ENCODE assay signal across 23 cellular contexts in genomic region chr11:104286129-104286528, GRCh38.
"Had no signal": no experiment of that assay in that cellular context is flagged by ENCODE, and none has a peak within 500 bp of the region (broad histone marks: within the 10 kb centered on the region; RNA-seq: fewer than 3 reads in every experiment).

No MANE protein-coding gene starts in this region.

- DNase-seq: activated CD4-positive, alpha-beta T cell treated with anti-CD3 and anti-CD28 coated beads for 48 hours; activated CD4-positive, alpha-beta T cell treated with anti-CD3 and anti-CD28 coated beads, Interleukin-2, amount 50 U/mL, for 4 hours; activated CD4-positive, CD25-positive, alpha-beta regulatory T cell treated with anti-CD3 and anti-CD28 coated beads, Interleukin-2, amount 50 U/mL, for 72 hours; activated CD8-positive, alpha-beta T cell treated with anti-CD3 and anti-CD28 coated beads, Interleukin-2, amount 10 ng/mL, durations not matched to agents 7 days and 5 days; activated effector memory CD4-positive, alpha-beta T cell treated with Interleukin-2 at 50 U/mL for 16 hours; activated naive CD4-positive, alpha-beta T cell; activated T-cell treated with anti-CD3 and anti-CD28 coated beads, Interleukin-2, amount 50 U/mL, for 24 hours; amygdala; Karpas-422; NCI-H1092 treated with DMSO at 0.1 percent for 48 hours; NCI-H1417 treated with DMSO at 0.1 percent for 48 hours; NCI-H1694 treated with DMSO at 0.1 percent for 48 hours; NCI-H2029 treated with DMSO at 0.1 percent for 48 hours; NCI-H510A treated with DMSO at 0.1 percent for 48 hours; NCI-H69; NK-92 treated with Interleukin-12 subunit alpha and Interleukin-12 subunit beta, amount 100 ng/mL, for 24 hours; PC-3; SHP77; SW 1271 had no signal

- H3K4me1 ChIP-seq: SJSA1 had no signal

- H3K9me3 ChIP-seq: SJSA1 had no signal

- ATAC-seq: activated CD8-positive, alpha-beta T cell treated with anti-CD3 and anti-CD28 coated beads, Interleukin-2, amount 10 ng/mL, durations not matched to agents 7 days and 5 days; K562; PC-3; SK-N-SH treated with all-trans-retinoic acid at 6 μM for 48 hours; WTC11 had no signal

- H3K36me3 ChIP-seq: SJSA1 had no signal

- H3K4me3 ChIP-seq: K562, SJSA1 had no signal

- H3K27me3 ChIP-seq: SJSA1 had no signal

- H3K27ac ChIP-seq: SJSA1 had no signal
